1 cellular context compared by ENCODE assay signal in the genomic region with DNA sequence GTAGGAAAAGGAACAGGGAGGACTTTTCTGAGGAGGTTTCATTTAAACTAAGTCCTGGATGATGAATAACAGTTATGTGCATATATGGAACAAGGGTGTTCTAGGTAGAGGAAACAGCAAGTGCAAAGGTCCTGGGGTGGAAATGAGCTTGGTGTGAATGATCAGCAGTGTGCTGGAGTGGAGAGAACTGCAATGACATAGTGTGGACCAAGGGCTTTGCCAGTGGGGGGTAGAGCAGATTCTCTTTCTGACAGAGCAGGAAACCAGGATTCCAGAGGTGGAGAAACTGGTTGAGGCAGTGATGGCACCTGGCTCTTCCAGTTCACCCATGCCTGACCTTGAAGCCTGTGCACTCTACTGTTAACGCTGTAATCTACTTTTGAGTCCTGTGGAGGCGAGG.
TF ChIP-seq lines count a peak whose summit lies in the region.

No MANE protein-coding gene starts in this region.

TF ChIP-seq in K562, 482 proteins besides CTCF, POLR2A, EP300 and RAD21 (continued from another document and continues in another):
- TF ChIP-seq, protein P1, sequence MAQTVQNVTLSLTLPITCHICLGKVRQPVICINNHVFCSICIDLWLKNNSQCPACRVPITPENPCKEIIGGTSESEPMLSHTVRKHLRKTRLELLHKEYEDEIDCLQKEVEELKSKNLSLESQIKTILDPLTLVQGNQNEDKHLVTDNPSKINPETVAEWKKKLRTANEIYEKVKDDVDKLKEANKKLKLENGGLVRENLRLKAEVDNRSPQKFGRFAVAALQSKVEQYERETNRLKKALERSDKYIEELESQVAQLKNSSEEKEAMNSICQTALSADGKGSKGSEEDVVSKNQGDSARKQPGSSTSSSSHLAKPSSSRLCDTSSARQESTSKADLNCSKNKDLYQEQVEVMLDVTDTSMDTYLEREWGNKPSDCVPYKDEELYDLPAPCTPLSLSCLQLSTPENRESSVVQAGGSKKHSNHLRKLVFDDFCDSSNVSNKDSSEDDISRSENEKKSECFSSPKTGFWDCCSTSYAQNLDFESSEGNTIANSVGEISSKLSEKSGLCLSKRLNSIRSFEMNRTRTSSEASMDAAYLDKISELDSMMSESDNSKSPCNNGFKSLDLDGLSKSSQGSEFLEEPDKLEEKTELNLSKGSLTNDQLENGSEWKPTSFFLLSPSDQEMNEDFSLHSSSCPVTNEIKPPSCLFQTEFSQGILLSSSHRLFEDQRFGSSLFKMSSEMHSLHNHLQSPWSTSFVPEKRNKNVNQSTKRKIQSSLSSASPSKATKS (CRISPR knock-in tag; IDR thresholded peaks at IDR 0.05): no peak
- TF ChIP-seq CAMTA2 (CRISPR knock-in tag; conservative IDR thresholded peaks at IDR 0.05) (no peak), ZNF398 (CRISPR knock-in tag; IDR thresholded peaks at IDR 0.05) (no peak), KLF16 (IDR thresholded peaks at IDR 0.05) (no peak), KDM1A (IDR thresholded peaks at IDR 0.05) (0 out of 4 replicates have a peak, but pooled peaks have one; percentile 26 to 28), NONO (IDR thresholded peaks at IDR 0.05; ENCODE audit: low read depth in 2 of 2, low read length in 1 of 2) (no peak), FOXK2 (conservative IDR thresholded peaks at IDR 0.05 in 1 of 2, IDR thresholded peaks at IDR 0.05 in 1 of 2; ENCODE audit: low read depth in 2 of 2) (no peak), HNRNPL (IDR thresholded peaks at IDR 0.05; ENCODE audit: low read depth, low read length) (no peak), HDAC2 (IDR thresholded peaks at IDR 0.05) (0 out of 2 replicates have a peak, but pooled peaks have one; percentile 23), TAL1 (IDR thresholded peaks at IDR 0.05) (no peak), WHSC1 (IDR thresholded peaks at IDR 0.05; ENCODE audit: low read length) (no peak), POLR3A (IDR thresholded peaks at IDR 0.05; ENCODE audit: borderline replicate concordance, extremely low read depth, insufficient read depth, insufficient read length) (no peak), ZNF24 (IDR thresholded peaks at IDR 0.05) (no peak), HDAC1 (IDR thresholded peaks at IDR 0.05) (0 out of 4 replicates have a peak, but pooled peaks of 1 of the 2 experiments have one; percentile 14), ZNF785 (CRISPR knock-in tag; IDR thresholded peaks at IDR 0.05) (no peak), IRF1 (CRISPR knock-in tag; IDR thresholded peaks at IDR 0.05; ENCODE audit: borderline replicate concordance) (no peak), ZNF407 (IDR thresholded peaks at IDR 0.05; ENCODE audit: low read depth) (no peak), GABPB1 (CRISPR knock-in tag; IDR thresholded peaks at IDR 0.05) (no peak), RNF2 (IDR thresholded peaks at IDR 0.05) (no peak), MYC (IDR thresholded peaks at IDR 0.05; ENCODE audit: low read depth, low read length) (no peak), MYC (CRISPR knock-in tag; IDR thresholded peaks at IDR 0.05; ENCODE audit: borderline replicate concordance, low read depth) (no peak), ZHX1 (conservative IDR thresholded peaks at IDR 0.05; ENCODE audit: low read length) (no peak), ZKSCAN3 (CRISPR knock-in tag; IDR thresholded peaks at IDR 0.05) (no peak)
- TF ChIP-seq, protein P2, sequence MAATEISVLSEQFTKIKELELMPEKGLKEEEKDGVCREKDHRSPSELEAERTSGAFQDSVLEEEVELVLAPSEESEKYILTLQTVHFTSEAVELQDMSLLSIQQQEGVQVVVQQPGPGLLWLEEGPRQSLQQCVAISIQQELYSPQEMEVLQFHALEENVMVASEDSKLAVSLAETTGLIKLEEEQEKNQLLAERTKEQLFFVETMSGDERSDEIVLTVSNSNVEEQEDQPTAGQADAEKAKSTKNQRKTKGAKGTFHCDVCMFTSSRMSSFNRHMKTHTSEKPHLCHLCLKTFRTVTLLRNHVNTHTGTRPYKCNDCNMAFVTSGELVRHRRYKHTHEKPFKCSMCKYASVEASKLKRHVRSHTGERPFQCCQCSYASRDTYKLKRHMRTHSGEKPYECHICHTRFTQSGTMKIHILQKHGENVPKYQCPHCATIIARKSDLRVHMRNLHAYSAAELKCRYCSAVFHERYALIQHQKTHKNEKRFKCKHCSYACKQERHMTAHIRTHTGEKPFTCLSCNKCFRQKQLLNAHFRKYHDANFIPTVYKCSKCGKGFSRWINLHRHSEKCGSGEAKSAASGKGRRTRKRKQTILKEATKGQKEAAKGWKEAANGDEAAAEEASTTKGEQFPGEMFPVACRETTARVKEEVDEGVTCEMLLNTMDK (IDR thresholded peaks at IDR 0.05; ENCODE audit: borderline replicate concordance, insufficient read depth, low read depth, low read length, poor library complexity, severe bottlenecking): no peak
- TF ChIP-seq, protein P3, sequence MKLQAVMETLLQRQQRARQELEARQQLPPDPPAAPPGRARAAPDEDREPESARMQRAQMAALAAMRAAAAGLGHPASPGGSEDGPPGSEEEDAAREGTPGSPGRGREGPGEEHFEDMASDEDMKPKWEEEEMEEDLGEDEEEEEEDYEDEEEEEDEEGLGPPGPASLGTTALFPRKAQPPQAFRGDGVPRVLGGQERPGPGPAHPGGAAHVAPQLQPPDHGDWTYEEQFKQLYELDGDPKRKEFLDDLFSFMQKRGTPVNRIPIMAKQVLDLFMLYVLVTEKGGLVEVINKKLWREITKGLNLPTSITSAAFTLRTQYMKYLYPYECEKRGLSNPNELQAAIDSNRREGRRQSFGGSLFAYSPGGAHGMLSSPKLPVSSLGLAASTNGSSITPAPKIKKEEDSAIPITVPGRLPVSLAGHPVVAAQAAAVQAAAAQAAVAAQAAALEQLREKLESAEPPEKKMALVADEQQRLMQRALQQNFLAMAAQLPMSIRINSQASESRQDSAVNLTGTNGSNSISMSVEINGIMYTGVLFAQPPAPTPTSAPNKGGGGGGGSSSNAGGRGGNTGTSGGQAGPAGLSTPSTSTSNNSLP (IDR thresholded peaks at IDR 0.05; ENCODE audit: borderline replicate concordance, low read depth, low read length): no peak
- TF ChIP-seq, protein P4, sequence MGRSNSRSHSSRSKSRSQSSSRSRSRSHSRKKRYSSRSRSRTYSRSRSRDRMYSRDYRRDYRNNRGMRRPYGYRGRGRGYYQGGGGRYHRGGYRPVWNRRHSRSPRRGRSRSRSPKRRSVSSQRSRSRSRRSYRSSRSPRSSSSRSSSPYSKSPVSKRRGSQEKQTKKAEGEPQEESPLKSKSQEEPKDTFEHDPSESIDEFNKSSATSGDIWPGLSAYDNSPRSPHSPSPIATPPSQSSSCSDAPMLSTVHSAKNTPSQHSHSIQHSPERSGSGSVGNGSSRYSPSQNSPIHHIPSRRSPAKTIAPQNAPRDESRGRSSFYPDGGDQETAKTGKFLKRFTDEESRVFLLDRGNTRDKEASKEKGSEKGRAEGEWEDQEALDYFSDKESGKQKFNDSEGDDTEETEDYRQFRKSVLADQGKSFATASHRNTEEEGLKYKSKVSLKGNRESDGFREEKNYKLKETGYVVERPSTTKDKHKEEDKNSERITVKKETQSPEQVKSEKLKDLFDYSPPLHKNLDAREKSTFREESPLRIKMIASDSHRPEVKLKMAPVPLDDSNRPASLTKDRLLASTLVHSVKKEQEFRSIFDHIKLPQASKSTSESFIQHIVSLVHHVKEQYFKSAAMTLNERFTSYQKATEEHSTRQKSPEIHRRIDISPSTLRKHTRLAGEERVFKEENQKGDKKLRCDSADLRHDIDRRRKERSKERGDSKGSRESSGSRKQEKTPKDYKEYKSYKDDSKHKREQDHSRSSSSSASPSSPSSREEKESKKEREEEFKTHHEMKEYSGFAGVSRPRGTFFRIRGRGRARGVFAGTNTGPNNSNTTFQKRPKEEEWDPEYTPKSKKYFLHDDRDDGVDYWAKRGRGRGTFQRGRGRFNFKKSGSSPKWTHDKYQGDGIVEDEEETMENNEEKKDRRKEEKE (IDR thresholded peaks at IDR 0.05; ENCODE audit: borderline replicate concordance in 1 of 2, control insufficient read depth in 1 of 2, low read depth in 2 of 2, low read length in 1 of 2): no peak
